1 cellular context compared by ENCODE assay signal in the genomic region with DNA sequence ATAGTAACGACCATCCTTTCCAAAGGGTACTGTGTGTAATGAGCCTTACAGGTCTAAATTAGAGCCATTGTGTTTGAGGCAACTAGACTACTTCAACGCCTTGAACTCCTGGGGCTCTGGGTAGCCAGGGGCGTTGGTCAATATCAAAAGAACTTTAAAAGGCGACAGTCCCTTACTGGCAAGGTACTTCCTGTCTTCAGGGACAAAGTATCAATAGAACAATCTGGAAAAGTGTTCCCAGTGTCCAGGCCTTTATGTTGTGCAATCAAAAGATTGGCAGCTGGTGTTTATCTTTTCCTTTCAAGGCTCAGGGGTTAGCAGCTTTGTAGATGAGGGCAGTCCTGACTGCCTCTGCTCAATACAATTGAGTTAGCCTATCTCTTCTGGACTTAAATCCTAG.
TF ChIP-seq lines count a peak whose summit lies in the region.

No MANE protein-coding gene starts in this region.

TF ChIP-seq in HepG2, 621 proteins besides CTCF, POLR2A, EP300 and RAD21 (continued from another document and continues in another):
- TF ChIP-seq ZNF572 (CRISPR knock-in tag; IDR thresholded peaks at IDR 0.05) (no peak), ZNF766 (CRISPR knock-in tag; IDR thresholded peaks at IDR 0.05; ENCODE audit: borderline replicate concordance) (no peak), XBP1 (CRISPR knock-in tag; IDR thresholded peaks at IDR 0.05) (no peak), ZNF24 (IDR thresholded peaks at IDR 0.05) (no peak), BORCS8-MEF2B (CRISPR knock-in tag; IDR thresholded peaks at IDR 0.05) (no peak), JUN (CRISPR knock-in tag; IDR thresholded peaks at IDR 0.05) (no peak), GZF1 (CRISPR knock-in tag; IDR thresholded peaks at IDR 0.05) (no peak), ZNF577 (CRISPR knock-in tag; IDR thresholded peaks at IDR 0.05; ENCODE audit: borderline replicate concordance, low read depth) (no peak), LBX2 (CRISPR knock-in tag; IDR thresholded peaks at IDR 0.05; ENCODE audit: borderline replicate concordance) (no peak), GTF3A (CRISPR knock-in tag; conservative IDR thresholded peaks at IDR 0.05) (no peak), NFATC3 (CRISPR knock-in tag; IDR thresholded peaks at IDR 0.05) (no peak), CCAR2 (optimal IDR thresholded peaks at IDR 0.05; ENCODE audit: low read depth, low read length) (no peak), ZNF44 (CRISPR knock-in tag; IDR thresholded peaks at IDR 0.05) (no peak), ERF (CRISPR knock-in tag; IDR thresholded peaks at IDR 0.05) (peak; percentile 64; the same call in 1 of the 2 replicates), SALL1 (CRISPR knock-in tag; IDR thresholded peaks at IDR 0.05) (peak; percentile 57; the same call in 1 of the 2 replicates), SNAI1 (CRISPR knock-in tag; IDR thresholded peaks at IDR 0.05; ENCODE audit: borderline replicate concordance) (no peak), ETV5 (CRISPR knock-in tag; IDR thresholded peaks at IDR 0.05; ENCODE audit: borderline replicate concordance) (peak; percentile 78; the same call in 1 of the 2 replicates), NFYC (CRISPR knock-in tag; IDR thresholded peaks at IDR 0.05) (no peak), FOXA3 (CRISPR knock-in tag; IDR thresholded peaks at IDR 0.05) (peak; percentile 75), ZBTB20 (CRISPR knock-in tag; IDR thresholded peaks at IDR 0.05; ENCODE audit: borderline replicate concordance, low read depth) (no peak), RFX5 (IDR thresholded peaks at IDR 0.05; ENCODE audit: low read depth, low read length) (no peak), RELA (CRISPR knock-in tag; IDR thresholded peaks at IDR 0.05) (no peak), EED (CRISPR knock-in tag; IDR thresholded peaks at IDR 0.05) (no peak), CBX5 (CRISPR knock-in tag; IDR thresholded peaks at IDR 0.05; ENCODE audit: borderline replicate concordance) (no peak), HNRNPUL1 (IDR thresholded peaks at IDR 0.05; ENCODE audit: low read depth, low read length) (no peak), THAP9 (CRISPR knock-in tag; IDR thresholded peaks at IDR 0.05; ENCODE audit: borderline replicate concordance) (no peak), TCF12 (IDR thresholded peaks at IDR 0.05) (no peak), TCF12 (CRISPR knock-in tag; IDR thresholded peaks at IDR 0.05) (0 out of 2 replicates have a peak, but pooled peaks have one; percentile 53), MAF1 (CRISPR knock-in tag; IDR thresholded peaks at IDR 0.05; ENCODE audit: borderline replicate concordance) (no peak), SMC3 (IDR thresholded peaks at IDR 0.05; ENCODE audit: low read length) (no peak), NR2F6 (IDR thresholded peaks at IDR 0.05) (peak; percentile 53), NR2F6 (CRISPR knock-in tag; IDR thresholded peaks at IDR 0.05) (0 out of 2 replicates have a peak, but pooled peaks have one; percentile 37), ZNF589 (CRISPR knock-in tag; conservative IDR thresholded peaks at IDR 0.05) (no peak), PTBP1 (IDR thresholded peaks at IDR 0.05; ENCODE audit: low read depth, low read length, poor library complexity, severe bottlenecking) (no peak), PAF1 (CRISPR knock-in tag; IDR thresholded peaks at IDR 0.05) (no peak), ZNF704 (CRISPR knock-in tag; IDR thresholded peaks at IDR 0.05; ENCODE audit: borderline replicate concordance) (no peak), TBX3 (IDR thresholded peaks at IDR 0.05; ENCODE audit: borderline replicate concordance) (no peak), ZNF329 (CRISPR knock-in tag; IDR thresholded peaks at IDR 0.05; ENCODE audit: low read depth) (no peak), RXRA (CRISPR knock-in tag; IDR thresholded peaks at IDR 0.05) (no peak), CENPX (CRISPR knock-in tag; IDR thresholded peaks at IDR 0.05) (no peak), ATM (IDR thresholded peaks at IDR 0.05; ENCODE audit: borderline replicate concordance) (no peak), KLF15 (CRISPR knock-in tag; IDR thresholded peaks at IDR 0.05; ENCODE audit: borderline replicate concordance) (no peak), MYNN (CRISPR knock-in tag; IDR thresholded peaks at IDR 0.05; ENCODE audit: low read depth) (no peak), PLRG1 (conservative IDR thresholded peaks at IDR 0.05) (no peak), RAD51 (IDR thresholded peaks at IDR 0.05; ENCODE audit: borderline replicate concordance) (no peak), MBNL3 (CRISPR knock-in tag; conservative IDR thresholded peaks at IDR 0.05) (no peak), SMARCC2 (IDR thresholded peaks at IDR 0.05) (no peak), GATAD1 (CRISPR knock-in tag; IDR thresholded peaks at IDR 0.05) (no peak; the same call in 1 of the 2 replicates), ZNF224 (CRISPR knock-in tag; IDR thresholded peaks at IDR 0.05) (no peak), CREM (IDR thresholded peaks at IDR 0.05) (peak; percentile 45; the same call in 1 of the 2 replicates), CREM (CRISPR knock-in tag; IDR thresholded peaks at IDR 0.05) (no peak)
- TF ChIP-seq, protein P1, sequence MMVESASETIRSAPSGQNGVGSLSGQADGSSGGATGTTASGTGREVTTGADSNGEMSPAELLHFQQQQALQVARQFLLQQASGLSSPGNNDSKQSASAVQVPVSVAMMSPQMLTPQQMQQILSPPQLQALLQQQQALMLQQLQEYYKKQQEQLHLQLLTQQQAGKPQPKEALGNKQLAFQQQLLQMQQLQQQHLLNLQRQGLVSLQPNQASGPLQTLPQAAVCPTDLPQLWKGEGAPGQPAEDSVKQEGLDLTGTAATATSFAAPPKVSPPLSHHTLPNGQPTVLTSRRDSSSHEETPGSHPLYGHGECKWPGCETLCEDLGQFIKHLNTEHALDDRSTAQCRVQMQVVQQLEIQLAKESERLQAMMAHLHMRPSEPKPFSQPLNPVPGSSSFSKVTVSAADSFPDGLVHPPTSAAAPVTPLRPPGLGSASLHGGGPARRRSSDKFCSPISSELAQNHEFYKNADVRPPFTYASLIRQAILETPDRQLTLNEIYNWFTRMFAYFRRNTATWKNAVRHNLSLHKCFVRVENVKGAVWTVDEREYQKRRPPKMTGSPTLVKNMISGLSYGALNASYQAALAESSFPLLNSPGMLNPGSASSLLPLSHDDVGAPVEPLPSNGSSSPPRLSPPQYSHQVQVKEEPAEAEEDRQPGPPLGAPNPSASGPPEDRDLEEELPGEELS (CRISPR knock-in tag; IDR thresholded peaks at IDR 0.05): peak; percentile 47; the same call in 1 of the 2 replicates
- TF ChIP-seq, protein P2, sequence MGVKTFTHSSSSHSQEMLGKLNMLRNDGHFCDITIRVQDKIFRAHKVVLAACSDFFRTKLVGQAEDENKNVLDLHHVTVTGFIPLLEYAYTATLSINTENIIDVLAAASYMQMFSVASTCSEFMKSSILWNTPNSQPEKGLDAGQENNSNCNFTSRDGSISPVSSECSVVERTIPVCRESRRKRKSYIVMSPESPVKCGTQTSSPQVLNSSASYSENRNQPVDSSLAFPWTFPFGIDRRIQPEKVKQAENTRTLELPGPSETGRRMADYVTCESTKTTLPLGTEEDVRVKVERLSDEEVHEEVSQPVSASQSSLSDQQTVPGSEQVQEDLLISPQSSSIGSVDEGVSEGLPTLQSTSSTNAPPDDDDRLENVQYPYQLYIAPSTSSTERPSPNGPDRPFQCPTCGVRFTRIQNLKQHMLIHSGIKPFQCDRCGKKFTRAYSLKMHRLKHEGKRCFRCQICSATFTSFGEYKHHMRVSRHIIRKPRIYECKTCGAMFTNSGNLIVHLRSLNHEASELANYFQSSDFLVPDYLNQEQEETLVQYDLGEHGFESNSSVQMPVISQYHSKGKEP (CRISPR knock-in tag; IDR thresholded peaks at IDR 0.05): no peak
- TF ChIP-seq, protein P3, sequence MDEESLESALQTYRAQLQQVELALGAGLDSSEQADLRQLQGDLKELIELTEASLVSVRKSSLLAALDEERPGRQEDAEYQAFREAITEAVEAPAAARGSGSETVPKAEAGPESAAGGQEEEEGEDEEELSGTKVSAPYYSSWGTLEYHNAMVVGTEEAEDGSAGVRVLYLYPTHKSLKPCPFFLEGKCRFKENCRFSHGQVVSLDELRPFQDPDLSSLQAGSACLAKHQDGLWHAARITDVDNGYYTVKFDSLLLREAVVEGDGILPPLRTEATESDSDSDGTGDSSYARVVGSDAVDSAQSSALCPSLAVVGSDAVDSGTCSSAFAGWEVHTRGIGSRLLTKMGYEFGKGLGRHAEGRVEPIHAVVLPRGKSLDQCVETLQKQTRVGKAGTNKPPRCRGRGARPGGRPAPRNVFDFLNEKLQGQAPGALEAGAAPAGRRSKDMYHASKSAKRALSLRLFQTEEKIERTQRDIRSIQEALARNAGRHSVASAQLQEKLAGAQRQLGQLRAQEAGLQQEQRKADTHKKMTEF (CRISPR knock-in tag; IDR thresholded peaks at IDR 0.05): peak; percentile 67
- TF ChIP-seq, protein P4, sequence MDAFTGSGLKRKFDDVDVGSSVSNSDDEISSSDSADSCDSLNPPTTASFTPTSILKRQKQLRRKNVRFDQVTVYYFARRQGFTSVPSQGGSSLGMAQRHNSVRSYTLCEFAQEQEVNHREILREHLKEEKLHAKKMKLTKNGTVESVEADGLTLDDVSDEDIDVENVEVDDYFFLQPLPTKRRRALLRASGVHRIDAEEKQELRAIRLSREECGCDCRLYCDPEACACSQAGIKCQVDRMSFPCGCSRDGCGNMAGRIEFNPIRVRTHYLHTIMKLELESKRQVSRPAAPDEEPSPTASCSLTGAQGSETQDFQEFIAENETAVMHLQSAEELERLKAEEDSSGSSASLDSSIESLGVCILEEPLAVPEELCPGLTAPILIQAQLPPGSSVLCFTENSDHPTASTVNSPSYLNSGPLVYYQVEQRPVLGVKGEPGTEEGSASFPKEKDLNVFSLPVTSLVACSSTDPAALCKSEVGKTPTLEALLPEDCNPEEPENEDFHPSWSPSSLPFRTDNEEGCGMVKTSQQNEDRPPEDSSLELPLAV (CRISPR knock-in tag; conservative IDR thresholded peaks at IDR 0.05; ENCODE audit: low read depth): no peak
- TF ChIP-seq, protein P5, sequence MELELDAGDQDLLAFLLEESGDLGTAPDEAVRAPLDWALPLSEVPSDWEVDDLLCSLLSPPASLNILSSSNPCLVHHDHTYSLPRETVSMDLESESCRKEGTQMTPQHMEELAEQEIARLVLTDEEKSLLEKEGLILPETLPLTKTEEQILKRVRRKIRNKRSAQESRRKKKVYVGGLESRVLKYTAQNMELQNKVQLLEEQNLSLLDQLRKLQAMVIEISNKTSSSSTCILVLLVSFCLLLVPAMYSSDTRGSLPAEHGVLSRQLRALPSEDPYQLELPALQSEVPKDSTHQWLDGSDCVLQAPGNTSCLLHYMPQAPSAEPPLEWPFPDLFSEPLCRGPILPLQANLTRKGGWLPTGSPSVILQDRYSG (CRISPR knock-in tag; IDR thresholded peaks at IDR 0.05): no peak
- TF ChIP-seq, protein P6, sequence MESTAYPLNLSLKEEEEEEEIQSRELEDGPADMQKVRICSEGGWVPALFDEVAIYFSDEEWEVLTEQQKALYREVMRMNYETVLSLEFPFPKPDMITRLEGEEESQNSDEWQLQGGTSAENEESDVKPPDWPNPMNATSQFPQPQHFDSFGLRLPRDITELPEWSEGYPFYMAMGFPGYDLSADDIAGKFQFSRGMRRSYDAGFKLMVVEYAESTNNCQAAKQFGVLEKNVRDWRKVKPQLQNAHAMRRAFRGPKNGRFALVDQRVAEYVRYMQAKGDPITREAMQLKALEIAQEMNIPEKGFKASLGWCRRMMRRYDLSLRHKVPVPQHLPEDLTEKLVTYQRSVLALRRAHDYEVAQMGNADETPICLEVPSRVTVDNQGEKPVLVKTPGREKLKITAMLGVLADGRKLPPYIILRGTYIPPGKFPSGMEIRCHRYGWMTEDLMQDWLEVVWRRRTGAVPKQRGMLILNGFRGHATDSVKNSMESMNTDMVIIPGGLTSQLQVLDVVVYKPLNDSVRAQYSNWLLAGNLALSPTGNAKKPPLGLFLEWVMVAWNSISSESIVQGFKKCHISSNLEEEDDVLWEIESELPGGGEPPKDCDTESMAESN (CRISPR knock-in tag; conservative IDR thresholded peaks at IDR 0.05): no peak
- TF ChIP-seq, protein P7, sequence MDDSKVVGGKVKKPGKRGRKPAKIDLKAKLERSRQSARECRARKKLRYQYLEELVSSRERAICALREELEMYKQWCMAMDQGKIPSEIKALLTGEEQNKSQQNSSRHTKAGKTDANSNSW (CRISPR knock-in tag; IDR thresholded peaks at IDR 0.05; ENCODE audit: borderline replicate concordance): no peak
- TF ChIP-seq, protein P8, sequence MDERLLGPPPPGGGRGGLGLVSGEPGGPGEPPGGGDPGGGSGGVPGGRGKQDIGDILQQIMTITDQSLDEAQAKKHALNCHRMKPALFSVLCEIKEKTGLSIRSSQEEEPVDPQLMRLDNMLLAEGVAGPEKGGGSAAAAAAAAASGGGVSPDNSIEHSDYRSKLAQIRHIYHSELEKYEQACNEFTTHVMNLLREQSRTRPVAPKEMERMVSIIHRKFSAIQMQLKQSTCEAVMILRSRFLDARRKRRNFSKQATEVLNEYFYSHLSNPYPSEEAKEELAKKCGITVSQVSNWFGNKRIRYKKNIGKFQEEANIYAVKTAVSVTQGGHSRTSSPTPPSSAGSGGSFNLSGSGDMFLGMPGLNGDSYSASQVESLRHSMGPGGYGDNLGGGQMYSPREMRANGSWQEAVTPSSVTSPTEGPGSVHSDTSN (CRISPR knock-in tag; IDR thresholded peaks at IDR 0.05): peak; percentile 83
